ENCODE assay signal across 18 cellular contexts in genomic region chrX:110964761-110965160, GRCh38.
A peak's percentile ranks its signal among the peaks of the same experiment; 100 is the strongest.
DNase-seq lines count a peak whose midpoint lies in the region; ATAC-seq, FAIRE-seq and TF ChIP-seq lines count a peak whose summit lies in the region.
"Had no signal": no experiment of that assay in that cellular context is flagged by ENCODE, and none has a peak within 500 bp of the region (broad histone marks: within the 10 kb centered on the region; RNA-seq: fewer than 3 reads in every experiment).

No MANE protein-coding gene starts in this region.

- no peaks in the 10 kb centered on the region for H3K27me3 Mint-ChIP-seq in endodermal cell (ENCODE audit: insufficient read depth)
- H3K27me3 Mint-ChIP-seq in neural crest cell (ENCODE audit: low read depth), result no peaks in the 10 kb centered on the region
- no peaks in the 10 kb centered on the region for H3K27me3 Mint-ChIP-seq in activated T-helper 17 cell treated with anti-CD3 and anti-CD28 coated beads, Interleukin-2, amount 50 U/mL, for 72 hours
- H3K27me3 Mint-ChIP-seq in activated CD4-positive, alpha-beta T cell treated with anti-CD3 and anti-CD28 coated beads for 36 hours, result no peaks in the 10 kb centered on the region

- no peaks in the 10 kb centered on the region for H3K4me1 Mint-ChIP-seq in endodermal cell
- peaks cover 19% of the 10 kb centered on the region for H3K4me1 Mint-ChIP-seq in neural crest cell
- no peaks in the 10 kb centered on the region for H3K4me1 Mint-ChIP-seq in activated T-helper 17 cell treated with anti-CD3 and anti-CD28 coated beads, Interleukin-2, amount 50 U/mL, for 72 hours
- no peaks in the 10 kb centered on the region for H3K4me1 Mint-ChIP-seq in activated CD4-positive, alpha-beta T cell treated with anti-CD3 and anti-CD28 coated beads for 36 hours

- H3K9me3 ChIP-seq in HUES64 (ENCODE audit: insufficient read depth, low read depth, low read length), result no peaks in the 10 kb centered on the region
- no peaks in the 10 kb centered on the region for H3K9me3 ChIP-seq in endodermal cell (ENCODE audit: control insufficient read depth, low read length)
- H3K9me3 ChIP-seq: ascending aorta, colonic mucosa, tibial artery had no signal

- POLR2A ChIA-PET in activated CD4-positive, alpha-beta T cell treated with anti-CD3 and anti-CD28 coated beads for 36 hours (lab: Charles Lee), result no interaction called here

- no peak overlapping the region for H3K27ac Mint-ChIP-seq in endodermal cell
- H3K27ac Mint-ChIP-seq in neural crest cell (ENCODE audit: unreplicated experiment), result peak overlapping the region; percentile 54
- H3K27ac Mint-ChIP-seq in activated T-helper 17 cell treated with anti-CD3 and anti-CD28 coated beads, Interleukin-2, amount 50 U/mL, for 72 hours, result no peak overlapping the region
- no peak overlapping the region for H3K27ac Mint-ChIP-seq in activated CD4-positive, alpha-beta T cell treated with anti-CD3 and anti-CD28 coated beads for 36 hours

- 24% methylated on average over 4 of the region's 4 CpGs for WGBS in HUES64
- WGBS in endodermal cell (ENCODE audit: insufficient coverage in 1 of 2, insufficient read length in 1 of 2), 2 experiments, result 63% methylated on average over 4 of the region's 4 CpGs; no CpG with 5 or more reads in 1 of the 2 experiments

- H3K27ac ChIP-seq in HUES64 (ENCODE audit: low read depth, low read length) (peak overlapping the region; percentile 53; the same call in 1 of the 2 replicates), endodermal cell (ENCODE audit: low read depth, low read length) (peak overlapping the region; percentile 97)
- H3K27ac ChIP-seq: ascending aorta, colonic mucosa, tibial artery had no signal

- no peak for ATAC-seq in activated T-helper 17 cell treated with anti-CD3 and anti-CD28 coated beads, Interleukin-2, amount 50 U/mL, for 72 hours (replicated peaks)
- no peak for ATAC-seq in activated CD4-positive, alpha-beta T cell treated with anti-CD3 and anti-CD28 coated beads for 36 hours
- ATAC-seq: activated CD4-positive, CD25-positive, alpha-beta regulatory T cell treated with anti-CD3 and anti-CD28 coated beads, Interleukin-2, amount 50 U/mL, for 24 hours had no signal

- no peak for FAIRE-seq in frontal cortex (lab: Jason Lieb, UNC)
- FAIRE-seq: H54 had no signal

- CTCF ChIA-PET in activated CD4-positive, alpha-beta T cell treated with anti-CD3 and anti-CD28 coated beads for 36 hours (lab: Charles Lee), result no interaction called here

- peak; percentile 13 for DNase-seq in NCI-H748 treated with DMSO at 0.1 percent for 48 hours (lab: John Stamatoyannopoulos, UW)
- peak; percentile 86 for DNase-seq in endodermal cell
- peak; percentile 26 for DNase-seq in neural crest cell (ENCODE audit: low read depth, low spot score)
- no peak for DNase-seq in frontal cortex (ENCODE audit: low spot score in 2 of 2)
- no peak for DNase-seq in DMS53 treated with DMSO at 0.1 percent for 48 hours (lab: John Stamatoyannopoulos, UW; ENCODE audit: unreplicated experiment)
- no peak for DNase-seq in activated CD4-positive, alpha-beta T cell treated with anti-CD3 and anti-CD28 coated beads for 36 hours
- DNase-seq: activated effector memory CD4-positive, alpha-beta T cell treated with anti-CD3 and anti-CD28 coated beads, Interleukin-2, amount 50 U/mL, for 16 hours; colonic mucosa; erythroblast; kidney glomerular epithelial cell; NCI-H2029 treated with DMSO at 0.1 percent for 48 hours; T-helper 2 cell; tibial artery had no signal

- no peaks in the 10 kb centered on the region for H3K27me3 ChIP-seq in HUES64 (ENCODE audit: insufficient read depth, low read length)
- H3K27me3 ChIP-seq in endodermal cell (ENCODE audit: control insufficient read depth, insufficient read depth, low read length, poor library complexity, severe bottlenecking), result no peaks in the 10 kb centered on the region
- H3K27me3 ChIP-seq: ascending aorta, colonic mucosa, tibial artery had no signal

- no peak overlapping the region for H3K4me3 Mint-ChIP-seq in endodermal cell
- no peak overlapping the region for H3K4me3 Mint-ChIP-seq in neural crest cell
- no peak overlapping the region for H3K4me3 Mint-ChIP-seq in activated T-helper 17 cell treated with anti-CD3 and anti-CD28 coated beads, Interleukin-2, amount 50 U/mL, for 72 hours
- H3K4me3 Mint-ChIP-seq in activated CD4-positive, alpha-beta T cell treated with anti-CD3 and anti-CD28 coated beads for 36 hours, result no peak overlapping the region

- H3K36me3 Mint-ChIP-seq in endodermal cell (ENCODE audit: low read depth), result no peaks in the 10 kb centered on the region
- H3K36me3 Mint-ChIP-seq in neural crest cell (ENCODE audit: low read depth), result peaks cover 11% of the 10 kb centered on the region
- H3K36me3 Mint-ChIP-seq in activated T-helper 17 cell treated with anti-CD3 and anti-CD28 coated beads, Interleukin-2, amount 50 U/mL, for 72 hours (ENCODE audit: low read depth), result no peaks in the 10 kb centered on the region
- H3K36me3 Mint-ChIP-seq in activated CD4-positive, alpha-beta T cell treated with anti-CD3 and anti-CD28 coated beads for 36 hours (ENCODE audit: low read depth), result no peaks in the 10 kb centered on the region

- H3K4me3 ChIP-seq in HUES64 (ENCODE audit: low read length), result no peak overlapping the region
- H3K4me3 ChIP-seq in endodermal cell (ENCODE audit: low read length), result no peak overlapping the region
- H3K4me3 ChIP-seq: ascending aorta, colonic mucosa, tibial artery had no signal

- H3K9me3 Mint-ChIP-seq in endodermal cell (no peaks in the 10 kb centered on the region), neural crest cell (peaks cover 9% of the 10 kb centered on the region)
- no peaks in the 10 kb centered on the region for H3K9me3 Mint-ChIP-seq in activated T-helper 17 cell treated with anti-CD3 and anti-CD28 coated beads, Interleukin-2, amount 50 U/mL, for 72 hours
- no peaks in the 10 kb centered on the region for H3K9me3 Mint-ChIP-seq in activated CD4-positive, alpha-beta T cell treated with anti-CD3 and anti-CD28 coated beads for 36 hours (ENCODE audit: low read depth)

- H3K9ac ChIP-seq in HUES64 (ENCODE audit: low read depth, low read length) (0 out of 2 replicates have a peak overlapping the region, but pooled peaks have one; percentile 16), endodermal cell (ENCODE audit: extremely low read depth, low read length, poor library complexity, severe bottlenecking) (no peak overlapping the region)

- intact Hi-C loops in activated CD4-positive, alpha-beta T cell treated with anti-CD3 and anti-CD28 coated beads for 36 hours (cut with DNase I, micrococcal nuclease), result no loop called here

- no peak for TF ChIP-seq CTCF in endodermal cell (conservative IDR thresholded peaks at IDR 0.05)
- no peak for TF ChIP-seq CTCF in neural crest cell (conservative IDR thresholded peaks at IDR 0.05)

- no peaks in the 10 kb centered on the region for H3K36me3 ChIP-seq in HUES64 (ENCODE audit: insufficient read depth, low read length)
- no peaks in the 10 kb centered on the region for H3K36me3 ChIP-seq in endodermal cell (ENCODE audit: control insufficient read depth, insufficient read depth, low read length)
- H3K36me3 ChIP-seq: ascending aorta, colonic mucosa, tibial artery had no signal

- peaks cover 26% of the 10 kb centered on the region for H3K4me1 ChIP-seq in HUES64 (ENCODE audit: insufficient read depth, low read length)
- H3K4me1 ChIP-seq in endodermal cell (ENCODE audit: control insufficient read depth, insufficient read depth, low read length), result no peaks in the 10 kb centered on the region
- H3K4me1 ChIP-seq: ascending aorta, colonic mucosa, tibial artery had no signal

Comparison
In these comparisons a context has a peak if more than half of its experiments do, and no peak if none do; other contexts are left out.
1. DNase-seq: peak in NCI-H748 treated with DMSO at 0.1 percent for 48 hours (single experiment), endodermal cell (single experiment) and neural crest cell (single experiment); none in frontal cortex (0 of 2), DMS53 treated with DMSO at 0.1 percent for 48 hours (single experiment) and activated CD4-positive, alpha-beta T cell treated with anti-CD3 and anti-CD28 coated beads for 36 hours (single experiment).